9 cellular contexts compared by ENCODE assay signal in the genomic region with DNA sequence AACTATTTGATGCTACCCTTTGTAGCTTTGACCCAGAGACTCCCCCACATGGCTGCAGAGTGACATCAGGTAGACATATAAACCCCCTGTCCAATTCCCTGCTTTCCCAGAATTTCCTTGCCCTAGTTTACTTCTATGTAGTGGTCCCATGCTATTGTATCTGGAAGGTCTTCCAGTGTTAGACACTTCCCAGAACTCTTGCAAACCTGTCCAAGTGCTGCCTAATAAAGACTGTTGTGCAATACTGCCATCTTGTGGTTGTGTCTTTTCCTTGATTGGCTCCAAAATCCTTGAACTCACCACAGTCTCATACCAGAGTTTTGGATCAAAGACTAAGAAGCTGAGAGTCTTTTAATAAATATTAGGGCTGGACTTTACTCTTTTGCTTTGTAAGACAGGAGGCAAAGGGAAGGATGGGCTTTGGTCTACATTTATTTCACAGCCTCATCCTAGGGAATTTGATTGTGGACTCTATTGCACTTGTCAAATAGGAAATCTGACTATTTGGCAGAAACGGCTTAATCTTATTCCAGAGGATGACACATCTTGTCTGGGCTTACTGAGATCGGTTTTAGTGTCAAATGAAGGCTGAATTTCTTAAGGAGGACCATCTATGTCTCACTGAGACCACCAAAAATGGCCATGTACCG.
DNase-seq lines count a peak whose midpoint lies in the region; ATAC-seq and TF ChIP-seq lines count a peak whose summit lies in the region.
"Had no signal": no experiment of that assay in that cellular context is flagged by ENCODE, and none has a peak within 500 bp of the region (broad histone marks: within the 10 kb centered on the region; RNA-seq: fewer than 3 reads in every experiment).

No MANE protein-coding gene starts in this region.

- H3K36me3 Mint-ChIP-seq in stimulated activated naive B cell treated with anti-CD40 and anti-IgM and Interleukin-4, amounts not matched to agents 10 μg/mL and 1 μg/mL and 100 μg/mL, for 72 hours = no peaks in the 10 kb centered on the region

- H3K27ac Mint-ChIP-seq in stimulated activated naive B cell treated with anti-CD40 and anti-IgM and Interleukin-4, amounts not matched to agents 10 μg/mL and 1 μg/mL and 100 μg/mL, for 72 hours = no peak overlapping the region

- ATAC-seq in GM18858 (IDR thresholded peaks at IDR 0.05; ENCODE audit: unreplicated experiment) = peak; percentile 83
- peak; percentile 68 for ATAC-seq in HG03135 (IDR thresholded peaks at IDR 0.05; ENCODE audit: unreplicated experiment)
- peak; percentile 51 to 63 for ATAC-seq in stimulated activated naive B cell treated with anti-CD40 and anti-IgM and Interleukin-4, amounts not matched to agents 10 μg/mL and 1 μg/mL and 100 μg/mL, for 72 hours (replicated peaks)

- peak; percentile 70 for TF ChIP-seq CTCF in BJ (IDR thresholded peaks at IDR 0.05; ENCODE audit: insufficient read depth, low read depth, low read length)
- peak; percentile 63 for TF ChIP-seq CTCF in WERI-Rb-1 (IDR thresholded peaks at IDR 0.05; ENCODE audit: low read depth, low read length)

- H3K9me3 Mint-ChIP-seq in stimulated activated naive B cell treated with anti-CD40 and anti-IgM and Interleukin-4, amounts not matched to agents 10 μg/mL and 1 μg/mL and 100 μg/mL, for 72 hours = no peaks in the 10 kb centered on the region

- POLR2A ChIA-PET in BJ (lab: Charles Lee) = no interaction called here

- no peaks in the 10 kb centered on the region for H3K27me3 Mint-ChIP-seq in stimulated activated naive B cell treated with anti-CD40 and anti-IgM and Interleukin-4, amounts not matched to agents 10 μg/mL and 1 μg/mL and 100 μg/mL, for 72 hours

- no peak overlapping the region for H3K4me3 Mint-ChIP-seq in stimulated activated naive B cell treated with anti-CD40 and anti-IgM and Interleukin-4, amounts not matched to agents 10 μg/mL and 1 μg/mL and 100 μg/mL, for 72 hours

- no peak overlapping the region for H3K27ac ChIP-seq in WERI-Rb-1
- H3K27ac ChIP-seq: skin epidermis had no signal

- CTCF ChIA-PET in BJ (lab: Yijun Ruan, JAX) = interaction anchor here (0.6 to 2.7 kb wide), 19 partner anchors 8 to 1269 kb away, joined by 3 to 18 read pairs (median 4); no protein-coding TSS in a partner anchor

- no peaks in the 10 kb centered on the region for H3K36me3 ChIP-seq in BJ (ENCODE audit: control insufficient read depth, insufficient read depth, low read length)
- no peaks in the 10 kb centered on the region for H3K36me3 ChIP-seq in WERI-Rb-1

- no peaks in the 10 kb centered on the region for H3K4me1 Mint-ChIP-seq in stimulated activated naive B cell treated with anti-CD40 and anti-IgM and Interleukin-4, amounts not matched to agents 10 μg/mL and 1 μg/mL and 100 μg/mL, for 72 hours

- H3K9me3 ChIP-seq in WERI-Rb-1 (ENCODE audit: severe bottlenecking) = no peaks in the 10 kb centered on the region

- no peaks in the 10 kb centered on the region for H3K27me3 ChIP-seq in BJ (ENCODE audit: control insufficient read depth, insufficient read depth, low read length)
- no peaks in the 10 kb centered on the region for H3K27me3 ChIP-seq in WERI-Rb-1 (ENCODE audit: insufficient read depth, low read depth, severe bottlenecking)

- DNase-seq in BJ (ENCODE audit: low read depth) (peak; percentile 9), NCI-H2171 (lab: John Stamatoyannopoulos, UW) (peak; percentile 64), WERI-Rb-1 (peak; percentile 49), hepatic stellate cell (ENCODE audit: low spot score) (peak; percentile 1)
- no peak for DNase-seq in stimulated activated naive B cell treated with anti-CD40 and anti-IgM and Interleukin-4, amounts not matched to agents 10 μg/mL and 1 μg/mL and 100 μg/mL, for 72 hours
- no peak for DNase-seq in activated CD4-positive, CD25-positive, alpha-beta regulatory T cell treated with anti-CD3 and anti-CD28 coated beads, Interleukin-2, amount 50 U/mL, for 72 hours

- H3K4me3 ChIP-seq in BJ (ENCODE audit: low read depth, low read length) = no peak overlapping the region
- no peak overlapping the region for H3K4me3 ChIP-seq in WERI-Rb-1 (ENCODE audit: low read depth, low read length)
- H3K4me3 ChIP-seq: skin epidermis had no signal

Comparison
In these comparisons a context has a peak if more than half of its experiments do, and no peak if none do; other contexts are left out.
1. DNase-seq: peak in BJ (single experiment), NCI-H2171 (single experiment), WERI-Rb-1 (single experiment) and hepatic stellate cell (single experiment); none in stimulated activated naive B cell treated with anti-CD40 and anti-IgM and Interleukin-4, amounts not matched to agents 10 μg/mL and 1 μg/mL and 100 μg/mL, for 72 hours (single experiment) and activated CD4-positive, CD25-positive, alpha-beta regulatory T cell treated with anti-CD3 and anti-CD28 coated beads, Interleukin-2, amount 50 U/mL, for 72 hours (single experiment).
2. Peak in every context shown above with its lines, with median percentiles within 50 percentile points of each other: ATAC-seq.